1 cellular context compared by ENCODE assay signal in the genomic region with DNA sequence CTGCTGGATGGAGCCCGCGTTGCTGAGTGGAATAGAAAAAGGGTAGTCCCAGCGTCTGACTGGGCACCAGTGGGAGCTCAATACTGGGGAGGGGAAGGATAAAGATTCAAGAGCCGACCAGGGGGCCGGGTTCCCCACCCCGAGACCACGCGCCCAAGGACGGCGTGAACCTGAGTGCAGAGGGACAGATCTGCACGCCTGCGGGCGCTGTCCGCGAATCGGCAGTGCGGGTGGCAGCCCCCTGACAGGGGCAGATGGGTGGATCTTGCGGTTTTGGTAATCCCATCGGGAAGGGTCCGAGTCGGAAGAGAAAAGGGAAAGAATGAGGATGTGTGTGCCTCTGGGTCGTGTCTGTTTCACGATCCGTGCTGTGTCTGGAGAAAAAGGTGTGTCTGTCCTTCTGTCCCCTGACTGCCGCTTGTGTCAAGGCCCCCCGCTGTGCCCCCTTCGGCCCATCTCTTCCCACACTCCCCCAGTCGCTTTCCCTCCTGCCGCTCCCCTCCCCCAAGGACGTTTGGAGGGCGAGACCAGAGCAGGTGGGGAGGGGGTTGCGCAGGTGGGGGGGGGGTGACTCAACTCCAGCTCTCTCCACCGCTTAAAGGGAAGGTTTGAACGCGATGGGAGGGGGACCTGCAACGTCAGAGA.
A peak's percentile ranks its signal among the peaks of the same experiment; 100 is the strongest.
TF ChIP-seq lines count a peak whose summit lies in the region.

No MANE protein-coding gene starts in this region.

TF ChIP-seq in K562, 482 proteins besides CTCF, POLR2A, EP300 and RAD21:
- TF ChIP-seq POLR2B (IDR thresholded peaks at IDR 0.05; ENCODE audit: low read depth, partially characterized antibody) (no peak), ZNF140 (CRISPR knock-in tag; IDR thresholded peaks at IDR 0.05) (no peak), KDM5B (IDR thresholded peaks at IDR 0.05; ENCODE audit: insufficient replicate concordance, low read depth, low read length) (no peak), MAFG (tag; conservative IDR thresholded peaks at IDR 0.05) (no peak), KAT7 (CRISPR knock-in tag; IDR thresholded peaks at IDR 0.05; ENCODE audit: borderline replicate concordance) (0 out of 2 replicates have a peak, but pooled peaks have one; percentile 10), HMG20B (CRISPR knock-in tag; IDR thresholded peaks at IDR 0.05) (no peak), ZNF561 (CRISPR knock-in tag; conservative IDR thresholded peaks at IDR 0.05) (no peak), MCM2 (IDR thresholded peaks at IDR 0.05; ENCODE audit: low read depth) (no peak), STAG1 (CRISPR knock-in tag; IDR thresholded peaks at IDR 0.05; ENCODE audit: borderline replicate concordance) (no peak), SRSF7 (optimal IDR thresholded peaks at IDR 0.05; ENCODE audit: low read depth, low read length) (no peak), CBFB (CRISPR knock-in tag; IDR thresholded peaks at IDR 0.05) (0 out of 2 replicates have a peak, but pooled peaks have one; percentile 41), HNRNPK (IDR thresholded peaks at IDR 0.05; ENCODE audit: low read depth, low read length, poor library complexity, severe bottlenecking) (no peak), SIN3A (IDR thresholded peaks at IDR 0.05; ENCODE audit: borderline replicate concordance in 2 of 2, control insufficient read depth in 1 of 2, low read depth in 2 of 2, low read length in 2 of 2) (no peak), ARID1B (IDR thresholded peaks at IDR 0.05) (no peak), CEBPG (CRISPR knock-in tag; IDR thresholded peaks at IDR 0.05) (no peak), CEBPG (tag; conservative IDR thresholded peaks at IDR 0.05 in 1 of 2, IDR thresholded peaks at IDR 0.05 in 1 of 2) (no peak), SETDB1 (IDR thresholded peaks at IDR 0.05; ENCODE audit: low read length) (no peak), PYGO2 (tag; IDR thresholded peaks at IDR 0.05) (no peak), ZBTB1 (CRISPR knock-in tag; IDR thresholded peaks at IDR 0.05; ENCODE audit: borderline replicate concordance, low read depth) (0 out of 2 replicates have a peak, but pooled peaks have one; percentile 36), MAZ (CRISPR knock-in tag; conservative IDR thresholded peaks at IDR 0.05 in 1 of 2, IDR thresholded peaks at IDR 0.05 in 1 of 2) (no peak), ZBTB7A (IDR thresholded peaks at IDR 0.05; ENCODE audit: borderline replicate concordance, control insufficient read depth, low read depth, low read length) (0 out of 2 replicates have a peak, but pooled peaks have one; percentile 7), ZNF766 (CRISPR knock-in tag; conservative IDR thresholded peaks at IDR 0.05) (no peak)
- TF ChIP-seq, protein P1, sequence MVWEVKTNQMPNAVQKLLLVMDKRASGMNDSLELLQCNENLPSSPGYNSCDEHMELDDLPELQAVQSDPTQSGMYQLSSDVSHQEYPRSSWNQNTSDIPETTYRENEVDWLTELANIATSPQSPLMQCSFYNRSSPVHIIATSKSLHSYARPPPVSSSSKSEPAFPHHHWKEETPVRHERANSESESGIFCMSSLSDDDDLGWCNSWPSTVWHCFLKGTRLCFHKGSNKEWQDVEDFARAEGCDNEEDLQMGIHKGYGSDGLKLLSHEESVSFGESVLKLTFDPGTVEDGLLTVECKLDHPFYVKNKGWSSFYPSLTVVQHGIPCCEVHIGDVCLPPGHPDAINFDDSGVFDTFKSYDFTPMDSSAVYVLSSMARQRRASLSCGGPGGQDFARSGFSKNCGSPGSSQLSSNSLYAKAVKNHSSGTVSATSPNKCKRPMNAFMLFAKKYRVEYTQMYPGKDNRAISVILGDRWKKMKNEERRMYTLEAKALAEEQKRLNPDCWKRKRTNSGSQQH (CRISPR knock-in tag; IDR thresholded peaks at IDR 0.05), result no peak
- TF ChIP-seq, protein P2, sequence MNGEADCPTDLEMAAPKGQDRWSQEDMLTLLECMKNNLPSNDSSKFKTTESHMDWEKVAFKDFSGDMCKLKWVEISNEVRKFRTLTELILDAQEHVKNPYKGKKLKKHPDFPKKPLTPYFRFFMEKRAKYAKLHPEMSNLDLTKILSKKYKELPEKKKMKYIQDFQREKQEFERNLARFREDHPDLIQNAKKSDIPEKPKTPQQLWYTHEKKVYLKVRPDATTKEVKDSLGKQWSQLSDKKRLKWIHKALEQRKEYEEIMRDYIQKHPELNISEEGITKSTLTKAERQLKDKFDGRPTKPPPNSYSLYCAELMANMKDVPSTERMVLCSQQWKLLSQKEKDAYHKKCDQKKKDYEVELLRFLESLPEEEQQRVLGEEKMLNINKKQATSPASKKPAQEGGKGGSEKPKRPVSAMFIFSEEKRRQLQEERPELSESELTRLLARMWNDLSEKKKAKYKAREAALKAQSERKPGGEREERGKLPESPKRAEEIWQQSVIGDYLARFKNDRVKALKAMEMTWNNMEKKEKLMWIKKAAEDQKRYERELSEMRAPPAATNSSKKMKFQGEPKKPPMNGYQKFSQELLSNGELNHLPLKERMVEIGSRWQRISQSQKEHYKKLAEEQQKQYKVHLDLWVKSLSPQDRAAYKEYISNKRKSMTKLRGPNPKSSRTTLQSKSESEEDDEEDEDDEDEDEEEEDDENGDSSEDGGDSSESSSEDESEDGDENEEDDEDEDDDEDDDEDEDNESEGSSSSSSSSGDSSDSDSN (IDR thresholded peaks at IDR 0.05; ENCODE audit: borderline replicate concordance in 1 of 2, low read depth in 2 of 2, low read length in 2 of 2), result no peak
- TF ChIP-seq, protein P3, sequence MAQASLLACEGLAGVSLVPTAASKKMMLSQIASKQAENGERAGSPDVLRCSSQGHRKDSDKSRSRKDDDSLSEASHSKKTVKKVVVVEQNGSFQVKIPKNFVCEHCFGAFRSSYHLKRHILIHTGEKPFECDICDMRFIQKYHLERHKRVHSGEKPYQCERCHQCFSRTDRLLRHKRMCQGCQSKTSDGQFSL (CRISPR knock-in tag; IDR thresholded peaks at IDR 0.05), result no peak; the same call in 1 of the 2 replicates
- TF ChIP-seq, protein P3 (tag; IDR thresholded peaks at IDR 0.05), result peak in 1 of 2 experiments; percentile 47; a peak in 1 of 4 replicates
- TF ChIP-seq, protein P4, sequence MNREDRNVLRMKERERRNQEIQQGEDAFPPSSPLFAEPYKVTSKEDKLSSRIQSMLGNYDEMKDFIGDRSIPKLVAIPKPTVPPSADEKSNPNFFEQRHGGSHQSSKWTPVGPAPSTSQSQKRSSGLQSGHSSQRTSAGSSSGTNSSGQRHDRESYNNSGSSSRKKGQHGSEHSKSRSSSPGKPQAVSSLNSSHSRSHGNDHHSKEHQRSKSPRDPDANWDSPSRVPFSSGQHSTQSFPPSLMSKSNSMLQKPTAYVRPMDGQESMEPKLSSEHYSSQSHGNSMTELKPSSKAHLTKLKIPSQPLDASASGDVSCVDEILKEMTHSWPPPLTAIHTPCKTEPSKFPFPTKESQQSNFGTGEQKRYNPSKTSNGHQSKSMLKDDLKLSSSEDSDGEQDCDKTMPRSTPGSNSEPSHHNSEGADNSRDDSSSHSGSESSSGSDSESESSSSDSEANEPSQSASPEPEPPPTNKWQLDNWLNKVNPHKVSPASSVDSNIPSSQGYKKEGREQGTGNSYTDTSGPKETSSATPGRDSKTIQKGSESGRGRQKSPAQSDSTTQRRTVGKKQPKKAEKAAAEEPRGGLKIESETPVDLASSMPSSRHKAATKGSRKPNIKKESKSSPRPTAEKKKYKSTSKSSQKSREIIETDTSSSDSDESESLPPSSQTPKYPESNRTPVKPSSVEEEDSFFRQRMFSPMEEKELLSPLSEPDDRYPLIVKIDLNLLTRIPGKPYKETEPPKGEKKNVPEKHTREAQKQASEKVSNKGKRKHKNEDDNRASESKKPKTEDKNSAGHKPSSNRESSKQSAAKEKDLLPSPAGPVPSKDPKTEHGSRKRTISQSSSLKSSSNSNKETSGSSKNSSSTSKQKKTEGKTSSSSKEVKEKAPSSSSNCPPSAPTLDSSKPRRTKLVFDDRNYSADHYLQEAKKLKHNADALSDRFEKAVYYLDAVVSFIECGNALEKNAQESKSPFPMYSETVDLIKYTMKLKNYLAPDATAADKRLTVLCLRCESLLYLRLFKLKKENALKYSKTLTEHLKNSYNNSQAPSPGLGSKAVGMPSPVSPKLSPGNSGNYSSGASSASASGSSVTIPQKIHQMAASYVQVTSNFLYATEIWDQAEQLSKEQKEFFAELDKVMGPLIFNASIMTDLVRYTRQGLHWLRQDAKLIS (CRISPR knock-in tag; IDR thresholded peaks at IDR 0.05), result 0 out of 2 replicates have a peak, but pooled peaks have one; percentile 8
- TF ChIP-seq, protein P5, sequence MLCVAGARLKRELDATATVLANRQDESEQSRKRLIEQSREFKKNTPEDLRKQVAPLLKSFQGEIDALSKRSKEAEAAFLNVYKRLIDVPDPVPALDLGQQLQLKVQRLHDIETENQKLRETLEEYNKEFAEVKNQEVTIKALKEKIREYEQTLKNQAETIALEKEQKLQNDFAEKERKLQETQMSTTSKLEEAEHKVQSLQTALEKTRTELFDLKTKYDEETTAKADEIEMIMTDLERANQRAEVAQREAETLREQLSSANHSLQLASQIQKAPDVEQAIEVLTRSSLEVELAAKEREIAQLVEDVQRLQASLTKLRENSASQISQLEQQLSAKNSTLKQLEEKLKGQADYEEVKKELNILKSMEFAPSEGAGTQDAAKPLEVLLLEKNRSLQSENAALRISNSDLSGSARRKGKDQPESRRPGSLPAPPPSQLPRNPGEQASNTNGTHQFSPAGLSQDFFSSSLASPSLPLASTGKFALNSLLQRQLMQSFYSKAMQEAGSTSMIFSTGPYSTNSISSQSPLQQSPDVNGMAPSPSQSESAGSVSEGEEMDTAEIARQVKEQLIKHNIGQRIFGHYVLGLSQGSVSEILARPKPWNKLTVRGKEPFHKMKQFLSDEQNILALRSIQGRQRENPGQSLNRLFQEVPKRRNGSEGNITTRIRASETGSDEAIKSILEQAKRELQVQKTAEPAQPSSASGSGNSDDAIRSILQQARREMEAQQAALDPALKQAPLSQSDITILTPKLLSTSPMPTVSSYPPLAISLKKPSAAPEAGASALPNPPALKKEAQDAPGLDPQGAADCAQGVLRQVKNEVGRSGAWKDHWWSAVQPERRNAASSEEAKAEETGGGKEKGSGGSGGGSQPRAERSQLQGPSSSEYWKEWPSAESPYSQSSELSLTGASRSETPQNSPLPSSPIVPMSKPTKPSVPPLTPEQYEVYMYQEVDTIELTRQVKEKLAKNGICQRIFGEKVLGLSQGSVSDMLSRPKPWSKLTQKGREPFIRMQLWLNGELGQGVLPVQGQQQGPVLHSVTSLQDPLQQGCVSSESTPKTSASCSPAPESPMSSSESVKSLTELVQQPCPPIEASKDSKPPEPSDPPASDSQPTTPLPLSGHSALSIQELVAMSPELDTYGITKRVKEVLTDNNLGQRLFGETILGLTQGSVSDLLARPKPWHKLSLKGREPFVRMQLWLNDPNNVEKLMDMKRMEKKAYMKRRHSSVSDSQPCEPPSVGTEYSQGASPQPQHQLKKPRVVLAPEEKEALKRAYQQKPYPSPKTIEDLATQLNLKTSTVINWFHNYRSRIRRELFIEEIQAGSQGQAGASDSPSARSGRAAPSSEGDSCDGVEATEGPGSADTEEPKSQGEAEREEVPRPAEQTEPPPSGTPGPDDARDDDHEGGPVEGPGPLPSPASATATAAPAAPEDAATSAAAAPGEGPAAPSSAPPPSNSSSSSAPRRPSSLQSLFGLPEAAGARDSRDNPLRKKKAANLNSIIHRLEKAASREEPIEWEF (CRISPR knock-in tag; IDR thresholded peaks at IDR 0.05), result no peak
- TF ChIP-seq, protein P6, sequence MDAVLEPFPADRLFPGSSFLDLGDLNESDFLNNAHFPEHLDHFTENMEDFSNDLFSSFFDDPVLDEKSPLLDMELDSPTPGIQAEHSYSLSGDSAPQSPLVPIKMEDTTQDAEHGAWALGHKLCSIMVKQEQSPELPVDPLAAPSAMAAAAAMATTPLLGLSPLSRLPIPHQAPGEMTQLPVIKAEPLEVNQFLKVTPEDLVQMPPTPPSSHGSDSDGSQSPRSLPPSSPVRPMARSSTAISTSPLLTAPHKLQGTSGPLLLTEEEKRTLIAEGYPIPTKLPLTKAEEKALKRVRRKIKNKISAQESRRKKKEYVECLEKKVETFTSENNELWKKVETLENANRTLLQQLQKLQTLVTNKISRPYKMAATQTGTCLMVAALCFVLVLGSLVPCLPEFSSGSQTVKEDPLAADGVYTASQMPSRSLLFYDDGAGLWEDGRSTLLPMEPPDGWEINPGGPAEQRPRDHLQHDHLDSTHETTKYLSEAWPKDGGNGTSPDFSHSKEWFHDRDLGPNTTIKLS (IDR thresholded peaks at IDR 0.05; ENCODE audit: borderline replicate concordance, low read depth), result no peak
- TF ChIP-seq, protein P7, sequence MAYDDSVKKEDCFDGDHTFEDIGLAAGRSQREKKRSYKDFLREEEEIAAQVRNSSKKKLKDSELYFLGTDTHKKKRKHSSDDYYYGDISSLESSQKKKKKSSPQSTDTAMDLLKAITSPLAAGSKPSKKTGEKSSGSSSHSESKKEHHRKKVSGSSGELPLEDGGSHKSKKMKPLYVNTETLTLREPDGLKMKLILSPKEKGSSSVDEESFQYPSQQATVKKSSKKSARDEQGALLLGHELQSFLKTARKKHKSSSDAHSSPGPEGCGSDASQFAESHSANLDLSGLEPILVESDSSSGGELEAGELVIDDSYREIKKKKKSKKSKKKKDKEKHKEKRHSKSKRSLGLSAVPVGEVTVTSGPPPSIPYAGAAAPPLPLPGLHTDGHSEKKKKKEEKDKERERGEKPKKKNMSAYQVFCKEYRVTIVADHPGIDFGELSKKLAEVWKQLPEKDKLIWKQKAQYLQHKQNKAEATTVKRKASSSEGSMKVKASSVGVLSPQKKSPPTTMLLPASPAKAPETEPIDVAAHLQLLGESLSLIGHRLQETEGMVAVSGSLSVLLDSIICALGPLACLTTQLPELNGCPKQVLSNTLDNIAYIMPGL (CRISPR knock-in tag; IDR thresholded peaks at IDR 0.05), result no peak
